Comparison of ENCODE assay signal across 24 cellular contexts in genomic region chr4:100966846-100967245, GRCh38.
"Had no signal": no experiment of that assay in that cellular context is flagged by ENCODE, and none has a peak within 500 bp of the region (broad histone marks: within the 10 kb centered on the region; RNA-seq: fewer than 3 reads in every experiment).

No MANE protein-coding gene starts in this region.

- H3K9me3 Mint-ChIP-seq: effector memory CD8-positive, alpha-beta T cell; naive thymus-derived CD8-positive, alpha-beta T cell; nephron progenitor cell; stimulated activated naive B cell treated with anti-CD40 and anti-IgM and Interleukin-4, amounts not matched to agents 10 μg/mL and 1 μg/mL and 100 μg/mL, for 72 hours; stimulated activated naive CD8-positive, alpha-beta T cell treated with anti-CD3 and anti-CD28 coated beads, Interleukin-15, Interleukin-2, amounts not matched to agents 100 ng/mL and 50 ng/mL, for 24 hours had no signal

- H3K4me1 Mint-ChIP-seq: naive thymus-derived CD8-positive, alpha-beta T cell; stimulated activated naive B cell treated with anti-CD40 and anti-IgM and Interleukin-4, amounts not matched to agents 10 μg/mL and 1 μg/mL and 100 μg/mL, for 72 hours had no signal

- H3K4me1 ChIP-seq: gastrocnemius medialis, left lung, parathyroid adenoma, right lobe of liver, tibial nerve, upper lobe of left lung had no signal

- H3K79me2 ChIP-seq: parathyroid adenoma had no signal

- H3K4me3 Mint-ChIP-seq: effector memory CD8-positive, alpha-beta T cell; naive thymus-derived CD8-positive, alpha-beta T cell; nephron progenitor cell; stimulated activated naive B cell treated with anti-CD40 and anti-IgM and Interleukin-4, amounts not matched to agents 10 μg/mL and 1 μg/mL and 100 μg/mL, for 72 hours; stimulated activated naive CD8-positive, alpha-beta T cell treated with anti-CD3 and anti-CD28 coated beads, Interleukin-15, Interleukin-2, amounts not matched to agents 100 ng/mL and 50 ng/mL, for 24 hours had no signal

- H3K36me3 Mint-ChIP-seq: naive thymus-derived CD8-positive, alpha-beta T cell; stimulated activated naive B cell treated with anti-CD40 and anti-IgM and Interleukin-4, amounts not matched to agents 10 μg/mL and 1 μg/mL and 100 μg/mL, for 72 hours had no signal

- H3K27me3 ChIP-seq: gastrocnemius medialis, left lung, neutrophil, right lobe of liver, tibial nerve, upper lobe of left lung had no signal

- H3K27me3 Mint-ChIP-seq: effector memory CD8-positive, alpha-beta T cell; progenitor cell of endocrine pancreas had no signal

- H3K4me3 ChIP-seq: gastrocnemius medialis, left lung, right lobe of liver, thoracic aorta, tibial nerve, upper lobe of left lung had no signal

- DNase-seq: cortex of kidney; effector memory CD8-positive, alpha-beta T cell; foreskin fibroblast; gastrocnemius medialis; head of caudate nucleus; kidney; left lung; mesenchymal stem cell; midbrain; naive thymus-derived CD8-positive, alpha-beta T cell; nephron progenitor cell; right lobe of liver; small intestine; stimulated activated CD4-positive, alpha-beta T cell treated with anti-CD3 and anti-CD28 coated beads, Interleukin-15, amount 100 ng/mL, for 24 hours; stimulated activated CD4-positive, alpha-beta T cell treated with anti-CD3 and anti-CD28 coated beads, Interleukin-2, amount 100 ng/mL, for 48 hours; stimulated activated naive B cell treated with anti-CD40 and anti-IgM and Interleukin-4, amounts not matched to agents 10 μg/mL and 1 μg/mL and 100 μg/mL, for 72 hours; upper lobe of left lung had no signal

- H3K9ac ChIP-seq: parathyroid adenoma had no signal

- H3K27ac ChIP-seq: epithelial cell of prostate, gastrocnemius medialis, left lung, neutrophil, parathyroid adenoma, right lobe of liver, thoracic aorta, tibial nerve, upper lobe of left lung had no signal

- H3K9me3 ChIP-seq: gastrocnemius medialis, left lung, neutrophil, right lobe of liver, thoracic aorta, tibial nerve, upper lobe of left lung had no signal

- H3K36me3 ChIP-seq: gastrocnemius medialis, left lung, neutrophil, right lobe of liver, thoracic aorta, tibial nerve, upper lobe of left lung had no signal

- H3K27ac Mint-ChIP-seq: effector memory CD8-positive, alpha-beta T cell; naive thymus-derived CD8-positive, alpha-beta T cell; nephron progenitor cell; progenitor cell of endocrine pancreas; stimulated activated naive B cell treated with anti-CD40 and anti-IgM and Interleukin-4, amounts not matched to agents 10 μg/mL and 1 μg/mL and 100 μg/mL, for 72 hours; stimulated activated naive CD8-positive, alpha-beta T cell treated with anti-CD3 and anti-CD28 coated beads, Interleukin-15, Interleukin-2, amounts not matched to agents 100 ng/mL and 50 ng/mL, for 24 hours had no signal
